In genomic region chr20:32582659-32583580, GRCh38 we compare ENCODE assay signal across 1 cellular context.
TF ChIP-seq lines count a peak whose summit lies in the region.

No MANE protein-coding gene starts in this region.

TF ChIP-seq in HepG2, 621 proteins besides CTCF, POLR2A, EP300 and RAD21 (continued from another document and continues in another):
- no peak for TF ChIP-seq NAIF1 (CRISPR knock-in tag; IDR thresholded peaks at IDR 0.05; ENCODE audit: borderline replicate concordance)
- TF ChIP-seq HMG20A (CRISPR knock-in tag; IDR thresholded peaks at IDR 0.05; ENCODE audit: borderline replicate concordance) = no peak
- no peak for TF ChIP-seq SMAD1 (CRISPR knock-in tag; IDR thresholded peaks at IDR 0.05; ENCODE audit: borderline replicate concordance, low read depth)
- TF ChIP-seq GTF2F1 (IDR thresholded peaks at IDR 0.05; ENCODE audit: low read length) = no peak
- peak; percentile 29; the same call in 1 of the 2 replicates for TF ChIP-seq ZNF839 (CRISPR knock-in tag; IDR thresholded peaks at IDR 0.05; ENCODE audit: borderline replicate concordance)
- TF ChIP-seq, protein P1, sequence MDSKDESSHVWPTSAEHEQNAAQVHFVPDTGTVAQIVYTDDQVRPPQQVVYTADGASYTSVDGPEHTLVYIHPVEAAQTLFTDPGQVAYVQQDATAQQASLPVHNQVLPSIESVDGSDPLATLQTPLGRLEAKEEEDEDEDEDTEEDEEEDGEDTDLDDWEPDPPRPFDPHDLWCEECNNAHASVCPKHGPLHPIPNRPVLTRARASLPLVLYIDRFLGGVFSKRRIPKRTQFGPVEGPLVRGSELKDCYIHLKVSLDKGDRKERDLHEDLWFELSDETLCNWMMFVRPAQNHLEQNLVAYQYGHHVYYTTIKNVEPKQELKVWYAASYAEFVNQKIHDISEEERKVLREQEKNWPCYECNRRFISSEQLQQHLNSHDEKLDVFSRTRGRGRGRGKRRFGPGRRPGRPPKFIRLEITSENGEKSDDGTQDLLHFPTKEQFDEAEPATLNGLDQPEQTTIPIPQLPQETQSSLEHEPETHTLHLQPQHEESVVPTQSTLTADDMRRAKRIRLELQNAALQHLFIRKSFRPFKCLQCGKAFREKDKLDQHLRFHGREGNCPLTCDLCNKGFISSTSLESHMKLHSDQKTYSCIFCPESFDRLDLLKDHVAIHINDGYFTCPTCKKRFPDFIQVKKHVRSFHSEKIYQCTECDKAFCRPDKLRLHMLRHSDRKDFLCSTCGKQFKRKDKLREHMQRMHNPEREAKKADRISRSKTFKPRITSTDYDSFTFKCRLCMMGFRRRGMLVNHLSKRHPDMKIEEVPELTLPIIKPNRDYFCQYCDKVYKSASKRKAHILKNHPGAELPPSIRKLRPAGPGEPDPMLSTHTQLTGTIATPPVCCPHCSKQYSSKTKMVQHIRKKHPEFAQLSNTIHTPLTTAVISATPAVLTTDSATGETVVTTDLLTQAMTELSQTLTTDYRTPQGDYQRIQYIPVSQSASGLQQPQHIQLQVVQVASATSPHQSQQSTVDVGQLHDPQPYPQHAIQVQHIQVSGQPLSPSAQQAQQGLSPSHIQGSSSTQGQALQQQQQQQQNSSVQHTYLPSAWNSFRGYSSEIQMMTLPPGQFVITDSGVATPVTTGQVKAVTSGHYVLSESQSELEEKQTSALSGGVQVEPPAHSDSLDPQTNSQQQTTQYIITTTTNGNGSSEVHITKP (CRISPR knock-in tag; IDR thresholded peaks at IDR 0.05; ENCODE audit: low read depth) = no peak
- TF ChIP-seq ZNF616 (CRISPR knock-in tag; IDR thresholded peaks at IDR 0.05; ENCODE audit: low read depth) = peak; percentile 64; the same call in 1 of the 2 replicates
- TF ChIP-seq ZNF570 (CRISPR knock-in tag; IDR thresholded peaks at IDR 0.05; ENCODE audit: borderline replicate concordance) = no peak
- no peak for TF ChIP-seq TCF12 (IDR thresholded peaks at IDR 0.05)
- peak; percentile 87 for TF ChIP-seq TCF12 (CRISPR knock-in tag; IDR thresholded peaks at IDR 0.05)
- no peak for TF ChIP-seq FOXP1 (IDR thresholded peaks at IDR 0.05)
- no peak for TF ChIP-seq FOXP1 (CRISPR knock-in tag; IDR thresholded peaks at IDR 0.05)
- TF ChIP-seq ZNF558 (CRISPR knock-in tag; IDR thresholded peaks at IDR 0.05; ENCODE audit: borderline replicate concordance) = peak; percentile 80; the same call in 1 of the 2 replicates
- TF ChIP-seq, protein P2, sequence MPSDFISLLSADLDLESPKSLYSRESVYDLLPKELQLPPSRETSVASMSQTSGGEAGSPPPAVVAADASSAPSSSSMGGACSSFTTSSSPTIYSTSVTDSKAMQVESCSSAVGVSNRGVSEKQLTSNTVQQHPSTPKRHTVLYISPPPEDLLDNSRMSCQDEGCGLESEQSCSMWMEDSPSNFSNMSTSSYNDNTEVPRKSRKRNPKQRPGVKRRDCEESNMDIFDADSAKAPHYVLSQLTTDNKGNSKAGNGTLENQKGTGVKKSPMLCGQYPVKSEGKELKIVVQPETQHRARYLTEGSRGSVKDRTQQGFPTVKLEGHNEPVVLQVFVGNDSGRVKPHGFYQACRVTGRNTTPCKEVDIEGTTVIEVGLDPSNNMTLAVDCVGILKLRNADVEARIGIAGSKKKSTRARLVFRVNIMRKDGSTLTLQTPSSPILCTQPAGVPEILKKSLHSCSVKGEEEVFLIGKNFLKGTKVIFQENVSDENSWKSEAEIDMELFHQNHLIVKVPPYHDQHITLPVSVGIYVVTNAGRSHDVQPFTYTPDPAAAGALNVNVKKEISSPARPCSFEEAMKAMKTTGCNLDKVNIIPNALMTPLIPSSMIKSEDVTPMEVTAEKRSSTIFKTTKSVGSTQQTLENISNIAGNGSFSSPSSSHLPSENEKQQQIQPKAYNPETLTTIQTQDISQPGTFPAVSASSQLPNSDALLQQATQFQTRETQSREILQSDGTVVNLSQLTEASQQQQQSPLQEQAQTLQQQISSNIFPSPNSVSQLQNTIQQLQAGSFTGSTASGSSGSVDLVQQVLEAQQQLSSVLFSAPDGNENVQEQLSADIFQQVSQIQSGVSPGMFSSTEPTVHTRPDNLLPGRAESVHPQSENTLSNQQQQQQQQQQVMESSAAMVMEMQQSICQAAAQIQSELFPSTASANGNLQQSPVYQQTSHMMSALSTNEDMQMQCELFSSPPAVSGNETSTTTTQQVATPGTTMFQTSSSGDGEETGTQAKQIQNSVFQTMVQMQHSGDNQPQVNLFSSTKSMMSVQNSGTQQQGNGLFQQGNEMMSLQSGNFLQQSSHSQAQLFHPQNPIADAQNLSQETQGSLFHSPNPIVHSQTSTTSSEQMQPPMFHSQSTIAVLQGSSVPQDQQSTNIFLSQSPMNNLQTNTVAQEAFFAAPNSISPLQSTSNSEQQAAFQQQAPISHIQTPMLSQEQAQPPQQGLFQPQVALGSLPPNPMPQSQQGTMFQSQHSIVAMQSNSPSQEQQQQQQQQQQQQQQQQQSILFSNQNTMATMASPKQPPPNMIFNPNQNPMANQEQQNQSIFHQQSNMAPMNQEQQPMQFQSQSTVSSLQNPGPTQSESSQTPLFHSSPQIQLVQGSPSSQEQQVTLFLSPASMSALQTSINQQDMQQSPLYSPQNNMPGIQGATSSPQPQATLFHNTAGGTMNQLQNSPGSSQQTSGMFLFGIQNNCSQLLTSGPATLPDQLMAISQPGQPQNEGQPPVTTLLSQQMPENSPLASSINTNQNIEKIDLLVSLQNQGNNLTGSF (CRISPR knock-in tag; IDR thresholded peaks at IDR 0.05) = peak; percentile 50; the same call in 1 of the 2 replicates
- TF ChIP-seq ZNF780A (CRISPR knock-in tag; IDR thresholded peaks at IDR 0.05) = no peak
- TF ChIP-seq, protein P3, sequence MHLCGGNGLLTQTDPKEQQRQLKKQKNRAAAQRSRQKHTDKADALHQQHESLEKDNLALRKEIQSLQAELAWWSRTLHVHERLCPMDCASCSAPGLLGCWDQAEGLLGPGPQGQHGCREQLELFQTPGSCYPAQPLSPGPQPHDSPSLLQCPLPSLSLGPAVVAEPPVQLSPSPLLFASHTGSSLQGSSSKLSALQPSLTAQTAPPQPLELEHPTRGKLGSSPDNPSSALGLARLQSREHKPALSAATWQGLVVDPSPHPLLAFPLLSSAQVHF (CRISPR knock-in tag; IDR thresholded peaks at IDR 0.05) = no peak
- TF ChIP-seq CENPX (CRISPR knock-in tag; IDR thresholded peaks at IDR 0.05) = no peak
- TF ChIP-seq CEBPB (IDR thresholded peaks at IDR 0.05; ENCODE audit: borderline replicate concordance, low read depth, low read length) = no peak
- 0 out of 2 replicates have a peak, but pooled peaks have one; percentile 23 for TF ChIP-seq RNF2 (conservative IDR thresholded peaks at IDR 0.05; ENCODE audit: low read depth)
- no peak; the same call in 1 of the 2 replicates for TF ChIP-seq CREM (IDR thresholded peaks at IDR 0.05)
- no peak for TF ChIP-seq CREM (CRISPR knock-in tag; IDR thresholded peaks at IDR 0.05)
- TF ChIP-seq, protein P4, sequence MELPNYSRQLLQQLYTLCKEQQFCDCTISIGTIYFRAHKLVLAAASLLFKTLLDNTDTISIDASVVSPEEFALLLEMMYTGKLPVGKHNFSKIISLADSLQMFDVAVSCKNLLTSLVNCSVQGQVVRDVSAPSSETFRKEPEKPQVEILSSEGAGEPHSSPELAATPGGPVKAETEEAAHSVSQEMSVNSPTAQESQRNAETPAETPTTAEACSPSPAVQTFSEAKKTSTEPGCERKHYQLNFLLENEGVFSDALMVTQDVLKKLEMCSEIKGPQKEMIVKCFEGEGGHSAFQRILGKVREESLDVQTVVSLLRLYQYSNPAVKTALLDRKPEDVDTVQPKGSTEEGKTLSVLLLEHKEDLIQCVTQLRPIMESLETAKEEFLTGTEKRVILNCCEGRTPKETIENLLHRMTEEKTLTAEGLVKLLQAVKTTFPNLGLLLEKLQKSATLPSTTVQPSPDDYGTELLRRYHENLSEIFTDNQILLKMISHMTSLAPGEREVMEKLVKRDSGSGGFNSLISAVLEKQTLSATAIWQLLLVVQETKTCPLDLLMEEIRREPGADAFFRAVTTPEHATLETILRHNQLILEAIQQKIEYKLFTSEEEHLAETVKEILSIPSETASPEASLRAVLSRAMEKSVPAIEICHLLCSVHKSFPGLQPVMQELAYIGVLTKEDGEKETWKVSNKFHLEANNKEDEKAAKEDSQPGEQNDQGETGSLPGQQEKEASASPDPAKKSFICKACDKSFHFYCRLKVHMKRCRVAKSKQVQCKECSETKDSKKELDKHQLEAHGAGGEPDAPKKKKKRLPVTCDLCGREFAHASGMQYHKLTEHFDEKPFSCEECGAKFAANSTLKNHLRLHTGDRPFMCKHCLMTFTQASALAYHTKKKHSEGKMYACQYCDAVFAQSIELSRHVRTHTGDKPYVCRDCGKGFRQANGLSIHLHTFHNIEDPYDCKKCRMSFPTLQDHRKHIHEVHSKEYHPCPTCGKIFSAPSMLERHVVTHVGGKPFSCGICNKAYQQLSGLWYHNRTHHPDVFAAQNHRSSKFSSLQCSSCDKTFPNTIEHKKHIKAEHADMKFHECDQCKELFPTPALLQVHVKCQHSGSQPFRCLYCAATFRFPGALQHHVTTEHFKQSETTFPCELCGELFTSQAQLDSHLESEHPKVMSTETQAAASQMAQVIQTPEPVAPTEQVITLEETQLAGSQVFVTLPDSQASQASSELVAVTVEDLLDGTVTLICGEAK (IDR thresholded peaks at IDR 0.05) = no peak
- TF ChIP-seq, protein P4 (CRISPR knock-in tag; IDR thresholded peaks at IDR 0.05) = no peak
- TF ChIP-seq KDM5B (CRISPR knock-in tag; IDR thresholded peaks at IDR 0.05; ENCODE audit: borderline replicate concordance) = peak; percentile 6; the same call in 1 of the 2 replicates
- TF ChIP-seq ZNF234 (CRISPR knock-in tag; conservative IDR thresholded peaks at IDR 0.05) = peak; percentile 40; the same call in 1 of the 2 replicates
- TF ChIP-seq GFI1 (CRISPR knock-in tag; IDR thresholded peaks at IDR 0.05; ENCODE audit: borderline replicate concordance) = peak; percentile 66; the same call in 1 of the 2 replicates
- TF ChIP-seq ZNF605 (CRISPR knock-in tag; IDR thresholded peaks at IDR 0.05) = no peak
- TF ChIP-seq, protein P5, sequence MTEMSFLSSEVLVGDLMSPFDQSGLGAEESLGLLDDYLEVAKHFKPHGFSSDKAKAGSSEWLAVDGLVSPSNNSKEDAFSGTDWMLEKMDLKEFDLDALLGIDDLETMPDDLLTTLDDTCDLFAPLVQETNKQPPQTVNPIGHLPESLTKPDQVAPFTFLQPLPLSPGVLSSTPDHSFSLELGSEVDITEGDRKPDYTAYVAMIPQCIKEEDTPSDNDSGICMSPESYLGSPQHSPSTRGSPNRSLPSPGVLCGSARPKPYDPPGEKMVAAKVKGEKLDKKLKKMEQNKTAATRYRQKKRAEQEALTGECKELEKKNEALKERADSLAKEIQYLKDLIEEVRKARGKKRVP (CRISPR knock-in tag; IDR thresholded peaks at IDR 0.05) = no peak
- TF ChIP-seq ZNF577 (CRISPR knock-in tag; IDR thresholded peaks at IDR 0.05; ENCODE audit: borderline replicate concordance, low read depth) = no peak
- TF ChIP-seq ARNTL (CRISPR knock-in tag; IDR thresholded peaks at IDR 0.05) = 0 out of 2 replicates have a peak, but pooled peaks have one; percentile 12
- TF ChIP-seq, protein P6, sequence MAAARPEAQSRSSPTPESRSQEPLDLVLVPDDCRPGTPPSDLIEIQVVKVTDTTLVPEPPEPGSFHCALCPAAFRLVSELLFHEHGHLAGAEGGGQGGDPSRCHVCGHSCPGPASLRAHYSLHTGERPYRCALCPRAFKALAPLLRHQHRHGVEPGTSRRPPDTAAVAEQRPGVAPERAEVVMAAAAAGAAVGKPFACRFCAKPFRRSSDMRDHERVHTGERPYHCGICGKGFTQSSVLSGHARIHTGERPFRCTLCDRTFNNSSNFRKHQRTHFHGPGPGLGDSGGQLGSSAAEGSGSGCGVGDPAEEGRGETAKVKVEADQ (CRISPR knock-in tag; IDR thresholded peaks at IDR 0.05; ENCODE audit: borderline replicate concordance) = no peak
- TF ChIP-seq YY1 (IDR thresholded peaks at IDR 0.05; ENCODE audit: insufficient read depth, insufficient replicate concordance, low read depth, low read length) = peak; percentile 47
- no peak for TF ChIP-seq HOXA9 (CRISPR knock-in tag; IDR thresholded peaks at IDR 0.05; ENCODE audit: borderline replicate concordance)
- no peak for TF ChIP-seq ETV6 (CRISPR knock-in tag; conservative IDR thresholded peaks at IDR 0.05)
- 0 out of 2 replicates have a peak, but pooled peaks have one; percentile 12 for TF ChIP-seq ZHX1 (CRISPR knock-in tag; IDR thresholded peaks at IDR 0.05; ENCODE audit: low read depth)
